In genomic region chr19:2099937-2100718, GRCh38 we compare ENCODE assay signal across 17 cellular contexts.
"Had no signal": no experiment of that assay in that cellular context is flagged by ENCODE, and none has a peak within 500 bp of the region (broad histone marks: within the 10 kb centered on the region; RNA-seq: fewer than 3 reads in every experiment).

No MANE protein-coding gene starts in this region.

- H3K4me3 ChIP-seq: heart left ventricle, right atrium auricular region, sigmoid colon, skin epidermis, suprapubic skin, tibial artery, upper lobe of left lung, uterus had no signal

- H3K4me3 Mint-ChIP-seq: naive thymus-derived CD4-positive, alpha-beta T cell had no signal

- ATAC-seq: esophagus mucosa; heart left ventricle; naive thymus-derived CD4-positive, alpha-beta T cell had no signal

- DNase-seq: cortex of kidney; effector memory CD4-positive, alpha-beta T cell; heart left ventricle; hippocampal formation; kidney glomerular epithelial cell; naive thymus-derived CD4-positive, alpha-beta T cell; sigmoid colon; stimulated activated CD4-positive, alpha-beta T cell treated with anti-CD3 and anti-CD28 coated beads, Interleukin-2, amount 100 ng/mL, for 24 hours; stimulated activated CD4-positive, alpha-beta T cell treated with anti-CD3 and anti-CD28 coated beads, Interleukin-4, amount 100 ng/mL, for 4 hours; stimulated activated naive CD4-positive, alpha-beta T cell treated with Interleukin-2 at 50 U/mL for 16 hours; tibial artery; uterus had no signal

- H3K9me3 ChIP-seq: heart left ventricle, right atrium auricular region, sigmoid colon, suprapubic skin, tibial artery, upper lobe of left lung, uterus had no signal

- H3K27me3 ChIP-seq: heart left ventricle, right atrium auricular region, sigmoid colon, suprapubic skin, tibial artery, upper lobe of left lung, uterus had no signal

- H3K27ac ChIP-seq: heart left ventricle, right atrium auricular region, sigmoid colon, skin epidermis, suprapubic skin, tibial artery, upper lobe of left lung, uterus had no signal

- H3K36me3 ChIP-seq: uterus had no signal

- H3K27me3 Mint-ChIP-seq: naive thymus-derived CD4-positive, alpha-beta T cell had no signal
